Comparison of ENCODE assay signal across 13 cellular contexts in the genomic region with DNA sequence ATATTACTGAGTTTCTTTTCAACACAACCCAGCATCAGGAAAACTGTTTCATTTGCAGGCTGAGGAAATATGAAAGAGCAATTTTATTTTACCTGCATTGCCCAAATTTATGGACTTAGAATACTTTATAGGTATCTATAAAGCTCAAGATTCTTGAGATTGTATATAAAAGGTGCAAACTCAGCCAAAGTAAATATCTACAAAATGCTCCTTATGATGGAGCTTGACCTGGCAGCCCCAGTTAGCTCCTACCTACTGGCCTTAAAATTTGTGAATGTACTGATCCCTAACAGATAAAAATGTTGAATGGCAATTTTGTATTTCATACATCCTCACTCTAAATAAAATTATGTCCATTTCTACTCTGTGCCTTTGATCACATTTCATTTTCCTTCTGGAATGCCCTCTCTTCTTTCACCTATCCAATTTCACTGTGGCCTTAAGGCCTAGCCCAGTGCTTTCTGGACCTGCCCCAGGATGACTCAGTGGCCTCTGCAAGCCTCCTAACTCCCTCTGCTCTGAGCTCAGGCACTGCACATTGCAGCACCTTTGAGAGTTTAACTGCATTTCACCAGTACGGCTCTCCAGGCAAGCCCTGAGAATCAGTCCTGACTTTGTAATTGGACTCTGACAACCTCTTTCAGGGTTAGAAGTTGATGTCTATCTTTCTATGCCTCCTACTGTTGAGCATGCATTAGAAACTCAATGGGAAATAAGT.
A peak's percentile ranks its signal among the peaks of the same experiment; 100 is the strongest.
DNase-seq lines count a peak whose midpoint lies in the region; ATAC-seq and TF ChIP-seq lines count a peak whose summit lies in the region.
"Had no signal": no experiment of that assay in that cellular context is flagged by ENCODE, and none has a peak within 500 bp of the region (broad histone marks: within the 10 kb centered on the region; RNA-seq: fewer than 3 reads in every experiment).

No MANE protein-coding gene starts in this region.

- no peaks in the 10 kb centered on the region for H3K27me3 Mint-ChIP-seq in nephron (ENCODE audit: low read depth)

- no peaks in the 10 kb centered on the region for H4K20me1 ChIP-seq in PC-3 (ENCODE audit: low read length)

- H3K4me3 Mint-ChIP-seq in nephron: no peak overlapping the region
- H3K4me3 Mint-ChIP-seq: CD4-positive, CD25-positive, alpha-beta regulatory T cell; naive B cell had no signal

- H3K9me3 Mint-ChIP-seq in nephron: no peaks in the 10 kb centered on the region
- H3K9me3 Mint-ChIP-seq: naive B cell had no signal

- no peaks in the 10 kb centered on the region for H3K9me2 ChIP-seq in PC-3 (replicated peaks; ENCODE audit: low read length)

- H3K27ac Mint-ChIP-seq in nephron: peak overlapping the region in 2 of 3 experiments; percentile 3 to 67
- H3K27ac Mint-ChIP-seq: CD4-positive, CD25-positive, alpha-beta regulatory T cell had no signal

- peaks cover 18% of the 10 kb centered on the region for H3F3A ChIP-seq in PC-3 (ENCODE audit: low read length, unreplicated experiment)

- peaks cover 21% of the 10 kb centered on the region for H3K36me3 Mint-ChIP-seq in nephron (ENCODE audit: low read depth)
- H3K36me3 Mint-ChIP-seq: CD4-positive, CD25-positive, alpha-beta regulatory T cell; naive B cell had no signal

- H3K36me3 ChIP-seq in PC-3 (ENCODE audit: low read depth, low read length): 0 out of 2 replicates have a peak, but pooled peaks cover under 1% of the 10 kb centered on the region

- ATAC-seq in PC-3: peak; percentile 91
- ATAC-seq in HG03439 (IDR thresholded peaks at IDR 0.05; ENCODE audit: unreplicated experiment): no peak

- TF ChIP-seq CTCF in AG10803 (conservative IDR thresholded peaks at IDR 0.05; ENCODE audit: low read length) (no peak), PC-3 (conservative IDR thresholded peaks at IDR 0.05; ENCODE audit: low read depth, low read length) (no peak), epithelial cell of proximal tubule (conservative IDR thresholded peaks at IDR 0.05; ENCODE audit: low read depth, low read length) (no peak), nephron (IDR thresholded peaks at IDR 0.05; ENCODE audit: unreplicated experiment in 3 of 3) (no peak)

- H3K79me2 ChIP-seq in PC-3 (ENCODE audit: low read length): no peaks in the 10 kb centered on the region

- H3K4me1 ChIP-seq in PC-3 (ENCODE audit: insufficient read depth, low read length): peaks cover 55% of the 10 kb centered on the region

- H3K4me3 ChIP-seq in AG10803 (ENCODE audit: low read length) (no peak overlapping the region), PC-3 (ENCODE audit: low read length) (peak overlapping the region; percentile 38), epithelial cell of proximal tubule (ENCODE audit: low read depth, low read length) (no peak overlapping the region)

- POLR2A ChIA-PET in PC-3 (lab: Charles Lee; ENCODE audit: unreplicated experiment): interaction anchor here (0.7 kb wide), 2 partner anchors 54 to 58 kb away, joined by 3 to 4 read pairs; no protein-coding TSS in a partner anchor

- peak overlapping the region; percentile 91 for H3K27ac ChIP-seq in PC-3 (ENCODE audit: low read length)

- DNase-seq in AG10803 (ENCODE audit: low read depth): peak; percentile 82
- DNase-seq in PC-3: peak; percentile 94
- peak; percentile 59 for DNase-seq in epithelial cell of proximal tubule (ENCODE audit: low read depth)
- DNase-seq in activated effector memory CD4-positive, alpha-beta T cell treated with anti-CD3 and anti-CD28 coated beads, Interleukin-2, amount 50 U/mL, for 16 hours: no peak
- no peak for DNase-seq in stimulated activated CD4-positive, alpha-beta T cell treated with anti-CD3 and anti-CD28 coated beads, Interleukin-12 subunit alpha, Interleukin-12 subunit beta, amount 100 ng/mL, for 4 hours
- DNase-seq in SHP77 (lab: John Stamatoyannopoulos, UW): no peak
- DNase-seq: activated CD8-positive, alpha-beta memory T cell treated with anti-CD3 and anti-CD28 coated beads, Interleukin-2, amount 50 U/mL, for 4 hours; CD4-positive, CD25-positive, alpha-beta regulatory T cell; effector CD8-positive, alpha-beta T cell; MV-4-11; naive B cell had no signal

- H2AFZ ChIP-seq in PC-3 (ENCODE audit: low read length): peak overlapping the region; percentile 37; the same call in 1 of the 2 replicates

- peaks cover 53% of the 10 kb centered on the region for H3K4me1 Mint-ChIP-seq in nephron
- H3K4me1 Mint-ChIP-seq: CD4-positive, CD25-positive, alpha-beta regulatory T cell; naive B cell had no signal

- no TSS peak for BruUV-seq in PC-3 (replicated peaks; lab: Mats Ljungman, UMichigan)

- CTCF ChIA-PET in PC-3 (lab: Charles Lee): interaction anchor here (0.6 kb wide), 1 partner anchor 92 kb away, joined by 4 read pairs; no protein-coding TSS in a partner anchor

- no peaks in the 10 kb centered on the region for H3K27me3 ChIP-seq in PC-3 (ENCODE audit: low read length)

- peak overlapping the region; percentile 46 for H3K9ac ChIP-seq in PC-3 (ENCODE audit: low read length)

- H3K9me3 ChIP-seq in PC-3 (ENCODE audit: low read length): no peaks in the 10 kb centered on the region

- H3K4me2 ChIP-seq in PC-3 (ENCODE audit: low read length): peak overlapping the region; percentile 76

- intact Hi-C loops in PC-3 (cut with micrococcal nuclease): loop anchor here (2.0 to 5.0 kb wide), 4 partner anchors 24 to 168 kb away; no protein-coding TSS in a partner anchor

Comparison
In these comparisons a context has a peak if more than half of its experiments do, and no peak if none do; other contexts are left out.
1. DNase-seq: peak in AG10803 (single experiment), PC-3 (single experiment) and epithelial cell of proximal tubule (single experiment); none in activated effector memory CD4-positive, alpha-beta T cell treated with anti-CD3 and anti-CD28 coated beads, Interleukin-2, amount 50 U/mL, for 16 hours (single experiment), stimulated activated CD4-positive, alpha-beta T cell treated with anti-CD3 and anti-CD28 coated beads, Interleukin-12 subunit alpha, Interleukin-12 subunit beta, amount 100 ng/mL, for 4 hours (single experiment) and SHP77 (0 of 2).